8 cellular contexts compared by ENCODE assay signal in genomic region chr4:14749910-14750309, GRCh38.
A peak's percentile ranks its signal among the peaks of the same experiment; 100 is the strongest.
DNase-seq lines count a peak whose midpoint lies in the region; ATAC-seq and TF ChIP-seq lines count a peak whose summit lies in the region.

No MANE protein-coding gene starts in this region.

- ATAC-seq in GM19351 (IDR thresholded peaks at IDR 0.05; ENCODE audit: unreplicated experiment), result peak; percentile 95
- ATAC-seq in esophagus mucosa, result peak; percentile 94
- no peak for ATAC-seq in GM21619 (IDR thresholded peaks at IDR 0.05; ENCODE audit: unreplicated experiment)

- no peak overlapping the region for H3K4me3 ChIP-seq in retinal pigment epithelial cell (ENCODE audit: low read length)

- DNase-seq in AML-193 (lab: John Stamatoyannopoulos, UW), result peak; percentile 23 to 31
- peak; percentile 34 for DNase-seq in NCI-H748 treated with DMSO at 0.1 percent for 48 hours (lab: John Stamatoyannopoulos, UW)
- no peak for DNase-seq in retinal pigment epithelial cell (ENCODE audit: low read depth)
- DNase-seq in NCI-H1694 treated with DMSO at 0.1 percent for 48 hours (lab: John Stamatoyannopoulos, UW), result no peak
- no peak for DNase-seq in NCI-H1048 (lab: John Stamatoyannopoulos, UW)

- TF ChIP-seq CTCF in retinal pigment epithelial cell (conservative IDR thresholded peaks at IDR 0.05; ENCODE audit: low read depth, low read length), result peak; percentile 48

Comparison
In these comparisons a context has a peak if more than half of its experiments do, and no peak if none do; other contexts are left out.
1. DNase-seq: peak in AML-193 (2 of 2) and NCI-H748 treated with DMSO at 0.1 percent for 48 hours (single experiment); none in retinal pigment epithelial cell (single experiment), NCI-H1694 treated with DMSO at 0.1 percent for 48 hours (single experiment) and NCI-H1048 (single experiment).